33 cellular contexts compared by ENCODE assay signal in genomic region chr22:33887173-33887572, GRCh38.
"Had no signal": no experiment of that assay in that cellular context is flagged by ENCODE, and none has a peak within 500 bp of the region (broad histone marks: within the 10 kb centered on the region; RNA-seq: fewer than 3 reads in every experiment).

No MANE protein-coding gene starts in this region.

- H3K4me3 Mint-ChIP-seq: activated CD4-positive, alpha-beta memory T cell treated with anti-CD3 and anti-CD28 coated beads, Interleukin-2, amount 10 ng/mL, durations not matched to agents 7 days and 5 days; activated CD4-positive, alpha-beta T cell treated with anti-CD3 and anti-CD28 coated beads, Interleukin-2, amount 10 ng/mL, durations not matched to agents 7 days and 5 days; activated naive CD4-positive, alpha-beta T cell treated with anti-CD3 and anti-CD28 coated beads, Interleukin-2, amount 10 ng/mL, durations not matched to agents 7 days and 5 days; activated naive CD8-positive, alpha-beta T cell treated with anti-CD3 and anti-CD28 coated beads, Interleukin-2, amount 10 ng/mL, durations not matched to agents 7 days and 5 days; activated T-cell treated with anti-CD3 and anti-CD28 coated beads, Interleukin-2, amount 50 U/mL, for 24 hours; activated T-cell treated with anti-CD3 and anti-CD28 coated beads, Interleukin-2, amount 50 U/mL, for 72 hours; T-helper 17 cell; T-helper 2 cell treated with Interferon-gamma antibody and Interleukin-4, amounts not matched to agents 5 μg/mL and 100 μg/mL, for 36 hours had no signal

- H3K4me3 ChIP-seq: body of pancreas, esophagus squamous epithelium, gastroesophageal sphincter had no signal

- FAIRE-seq: colon, endometrium, endothelial cell of umbilical vein had no signal

- H3K9me3 Mint-ChIP-seq: activated CD4-positive, alpha-beta T cell treated with anti-CD3 and anti-CD28 coated beads, Interleukin-2, amount 10 ng/mL, durations not matched to agents 7 days and 5 days; activated T-cell treated with anti-CD3 and anti-CD28 coated beads, Interleukin-2, amount 50 U/mL, for 24 hours had no signal

- H3K9me3 ChIP-seq: body of pancreas, esophagus squamous epithelium, gastroesophageal sphincter had no signal

- H3K27me3 Mint-ChIP-seq: activated CD4-positive, alpha-beta memory T cell treated with anti-CD3 and anti-CD28 coated beads, Interleukin-2, amount 10 ng/mL, durations not matched to agents 7 days and 5 days; activated CD4-positive, alpha-beta T cell treated with anti-CD3 and anti-CD28 coated beads, Interleukin-2, amount 10 ng/mL, durations not matched to agents 7 days and 5 days; activated naive CD4-positive, alpha-beta T cell treated with anti-CD3 and anti-CD28 coated beads, Interleukin-2, amount 10 ng/mL, durations not matched to agents 7 days and 5 days; activated naive CD8-positive, alpha-beta T cell treated with anti-CD3 and anti-CD28 coated beads, Interleukin-2, amount 10 ng/mL, durations not matched to agents 7 days and 5 days had no signal

- H3K4me1 Mint-ChIP-seq: activated CD4-positive, alpha-beta memory T cell treated with anti-CD3 and anti-CD28 coated beads, Interleukin-2, amount 10 ng/mL, durations not matched to agents 7 days and 5 days; activated CD4-positive, alpha-beta T cell treated with anti-CD3 and anti-CD28 coated beads, Interleukin-2, amount 10 ng/mL, durations not matched to agents 7 days and 5 days; activated naive CD4-positive, alpha-beta T cell treated with anti-CD3 and anti-CD28 coated beads, Interleukin-2, amount 10 ng/mL, durations not matched to agents 7 days and 5 days; activated naive CD8-positive, alpha-beta T cell treated with anti-CD3 and anti-CD28 coated beads, Interleukin-2, amount 10 ng/mL, durations not matched to agents 7 days and 5 days; T-helper 17 cell had no signal

- H3K36me3 ChIP-seq: esophagus squamous epithelium, gastroesophageal sphincter had no signal

- H3K27ac Mint-ChIP-seq: activated CD4-positive, alpha-beta memory T cell treated with anti-CD3 and anti-CD28 coated beads, Interleukin-2, amount 10 ng/mL, durations not matched to agents 7 days and 5 days; activated CD4-positive, alpha-beta T cell treated with anti-CD3 and anti-CD28 coated beads, Interleukin-2, amount 10 ng/mL, durations not matched to agents 7 days and 5 days; activated naive CD4-positive, alpha-beta T cell treated with anti-CD3 and anti-CD28 coated beads, Interleukin-2, amount 10 ng/mL, durations not matched to agents 7 days and 5 days; activated naive CD4-positive, alpha-beta T cell treated with anti-CD3 and anti-CD28 coated beads, Interleukin-2, amount 50 U/mL, for 72 hours; activated naive CD8-positive, alpha-beta T cell treated with anti-CD3 and anti-CD28 coated beads, Interleukin-2, amount 10 ng/mL, durations not matched to agents 7 days and 5 days; activated T-cell treated with anti-CD3 and anti-CD28 coated beads, Interleukin-2, amount 50 U/mL, for 24 hours; activated T-cell treated with anti-CD3 and anti-CD28 coated beads, Interleukin-2, amount 50 U/mL, for 72 hours; T-helper 17 cell; T-helper 2 cell treated with Interferon-gamma antibody and Interleukin-4, amounts not matched to agents 5 μg/mL and 100 μg/mL, for 36 hours had no signal

- H3K27me3 ChIP-seq: body of pancreas, esophagus squamous epithelium, gastroesophageal sphincter had no signal

- H3K36me3 Mint-ChIP-seq: activated naive CD4-positive, alpha-beta T cell treated with anti-CD3 and anti-CD28 coated beads, Interleukin-2, amount 10 ng/mL, durations not matched to agents 7 days and 5 days; activated naive CD4-positive, alpha-beta T cell treated with anti-CD3 and anti-CD28 coated beads, Interleukin-2, amount 50 U/mL, for 72 hours; activated naive CD8-positive, alpha-beta T cell treated with anti-CD3 and anti-CD28 coated beads, Interleukin-2, amount 10 ng/mL, durations not matched to agents 7 days and 5 days had no signal

- DNase-seq: activated CD4-positive, alpha-beta memory T cell treated with anti-CD3 and anti-CD28 coated beads, Interleukin-2, amount 10 ng/mL, durations not matched to agents 7 days and 5 days; activated CD4-positive, alpha-beta T cell treated with anti-CD3 and anti-CD28 coated beads for 1 hour; activated CD4-positive, alpha-beta T cell treated with anti-CD3 and anti-CD28 coated beads for 4 hours; activated CD4-positive, alpha-beta T cell treated with anti-CD3 and anti-CD28 coated beads, Interleukin-2, amount 10 ng/mL, durations not matched to agents 7 days and 5 days; activated CD4-positive, alpha-beta T cell treated with anti-CD3 and anti-CD28 coated beads, Interleukin-2, amount 50 U/mL, for 4 hours; activated CD8-positive, alpha-beta memory T cell treated with anti-CD3 and anti-CD28 coated beads, Interleukin-2, amount 50 U/mL, for 48 hours; activated gamma-delta T cell; activated naive CD4-positive, alpha-beta T cell; activated naive CD4-positive, alpha-beta T cell treated with anti-CD3 and anti-CD28 coated beads, Interleukin-2, amount 10 ng/mL, durations not matched to agents 7 days and 5 days; activated naive CD8-positive, alpha-beta T cell treated with anti-CD3 and anti-CD28 coated beads, Interleukin-2, amount 10 ng/mL, durations not matched to agents 7 days and 5 days; activated T-cell treated with anti-CD3 and anti-CD28 coated beads for 4 hours; activated T-cell treated with anti-CD3 and anti-CD28 coated beads, Interleukin-2, amount 50 U/mL, for 24 hours; activated T-cell treated with anti-CD3 and anti-CD28 coated beads, Interleukin-2, amount 50 U/mL, for 72 hours; amniotic stem cell; anterior cingulate cortex; body of pancreas; caudate nucleus; cortex of kidney; dermis blood vessel endothelial cell; effector CD8-positive, alpha-beta T cell; esophagus squamous epithelium; foreskin melanocyte; head of caudate nucleus; T-helper 1 cell; T-helper 17 cell; T1000 had no signal

- H3K27ac ChIP-seq: body of pancreas, epithelial cell of prostate, esophagus squamous epithelium, gastroesophageal sphincter had no signal
